ENCODE assay signal across 28 cellular contexts in genomic region chr12:14941369-14941768, GRCh38. TPM values are rescaled to one million over a fixed set of nuclear protein-coding genes. Genes with fewer than 3 reads are reported as not detected.
DNase-seq lines count a peak whose midpoint lies in the region; ATAC-seq and TF ChIP-seq lines count a peak whose summit lies in the region.
"Had no signal": no experiment of that assay in that cellular context is flagged by ENCODE, and none has a peak within 500 bp of the region (broad histone marks: within the 10 kb centered on the region; RNA-seq: fewer than 3 reads in every experiment).

No MANE protein-coding gene starts in this region.

- intact Hi-C loops in activated CD8-positive, alpha-beta T cell treated with anti-CD3 and anti-CD28 coated beads for 36 hours (cut with micrococcal nuclease) = no loop called here
- intact Hi-C loops in CD4-positive, alpha-beta T cell (cut with DNase I, micrococcal nuclease) = no loop called here

- no peak for ATAC-seq in activated CD8-positive, alpha-beta T cell treated with anti-CD3 and anti-CD28 coated beads for 36 hours
- no peak for ATAC-seq in activated CD8-positive, alpha-beta T cell treated with anti-CD3 and anti-CD28 coated beads, Interleukin-2, amount 10 ng/mL, durations not matched to agents 7 days and 5 days
- peak; percentile 4 for ATAC-seq in CD4-positive, alpha-beta T cell (ENCODE audit: poor library complexity)
- ATAC-seq in T-helper 17 cell (peak; percentile 16), GM21423 (IDR thresholded peaks at IDR 0.05; ENCODE audit: unreplicated experiment) (no peak), HG03095 (IDR thresholded peaks at IDR 0.05; ENCODE audit: unreplicated experiment) (no peak)
- no peak for ATAC-seq in stimulated activated memory B cell treated with anti-CD40 and anti-IgM and Interleukin-4, amounts not matched to agents 10 μg/mL and 1 μg/mL and 100 μg/mL, for 72 hours

- H3K4me1 Mint-ChIP-seq in activated CD8-positive, alpha-beta T cell treated with anti-CD3 and anti-CD28 coated beads for 36 hours (ENCODE audit: low read depth) = peaks cover 65% of the 10 kb centered on the region
- peaks cover 36% of the 10 kb centered on the region for H3K4me1 Mint-ChIP-seq in activated CD8-positive, alpha-beta T cell treated with anti-CD3 and anti-CD28 coated beads, Interleukin-2, amount 10 ng/mL, durations not matched to agents 7 days and 5 days (ENCODE audit: low read depth)
- H3K4me1 Mint-ChIP-seq in CD4-positive, alpha-beta T cell (ENCODE audit: low read depth) = peaks cover 86% of the 10 kb centered on the region
- peaks cover 49% of the 10 kb centered on the region for H3K4me1 Mint-ChIP-seq in T-helper 17 cell
- H3K4me1 Mint-ChIP-seq in stimulated activated memory B cell treated with anti-CD40 and anti-IgM and Interleukin-4, amounts not matched to agents 10 μg/mL and 1 μg/mL and 100 μg/mL, for 72 hours = peaks cover 39% of the 10 kb centered on the region

- peaks cover 84% of the 10 kb centered on the region for H3K36me3 Mint-ChIP-seq in activated CD8-positive, alpha-beta T cell treated with anti-CD3 and anti-CD28 coated beads for 36 hours (ENCODE audit: low read depth)
- peaks cover 81% of the 10 kb centered on the region for H3K36me3 Mint-ChIP-seq in activated CD8-positive, alpha-beta T cell treated with anti-CD3 and anti-CD28 coated beads, Interleukin-2, amount 10 ng/mL, durations not matched to agents 7 days and 5 days (ENCODE audit: low read depth)
- H3K36me3 Mint-ChIP-seq in CD4-positive, alpha-beta T cell (ENCODE audit: low read depth) = peaks cover 94% of the 10 kb centered on the region
- H3K36me3 Mint-ChIP-seq in T-helper 17 cell (ENCODE audit: low read depth) = peaks cover 17% of the 10 kb centered on the region
- peaks cover 83% of the 10 kb centered on the region for H3K36me3 Mint-ChIP-seq in stimulated activated memory B cell treated with anti-CD40 and anti-IgM and Interleukin-4, amounts not matched to agents 10 μg/mL and 1 μg/mL and 100 μg/mL, for 72 hours

- no peak overlapping the region for H3K4me3 Mint-ChIP-seq in activated CD8-positive, alpha-beta T cell treated with anti-CD3 and anti-CD28 coated beads for 36 hours
- no peak overlapping the region for H3K4me3 Mint-ChIP-seq in activated CD8-positive, alpha-beta T cell treated with anti-CD3 and anti-CD28 coated beads, Interleukin-2, amount 10 ng/mL, durations not matched to agents 7 days and 5 days
- H3K4me3 Mint-ChIP-seq in CD4-positive, alpha-beta T cell = no peak overlapping the region
- peak overlapping the region; percentile 62 for H3K4me3 Mint-ChIP-seq in T-helper 17 cell
- no peak overlapping the region for H3K4me3 Mint-ChIP-seq in stimulated activated memory B cell treated with anti-CD40 and anti-IgM and Interleukin-4, amounts not matched to agents 10 μg/mL and 1 μg/mL and 100 μg/mL, for 72 hours
- H3K4me3 Mint-ChIP-seq: CD14-positive monocyte had no signal

- POLR2A ChIA-PET in activated CD8-positive, alpha-beta T cell treated with anti-CD3 and anti-CD28 coated beads for 36 hours (lab: Charles Lee) = interaction anchor here (1.0 to 1.1 kb wide), 2 partner anchors 20 to 40 kb away, joined by 3 to 4 read pairs; no protein-coding TSS in a partner anchor
- POLR2A ChIA-PET in activated CD8-positive, alpha-beta T cell treated with anti-CD3 and anti-CD28 coated beads, Interleukin-2, amount 10 ng/mL, durations not matched to agents 7 days and 5 days (lab: Charles Lee) = interaction anchor here (1.0 kb wide), 2 partner anchors 10 to 18 kb away, joined by 3 to 5 read pairs; no protein-coding TSS in a partner anchor
- POLR2A ChIA-PET in CD4-positive, alpha-beta T cell (lab: Charles Lee) = interaction anchor here (0.7 to 7.7 kb wide), 5 partner anchors 9 to 172 kb away, joined by 3 to 71 read pairs (median 5); partner anchors contain the start of gene ARHGDIB

- CTCF ChIA-PET in activated CD8-positive, alpha-beta T cell treated with anti-CD3 and anti-CD28 coated beads for 36 hours (lab: Charles Lee) = no interaction called here
- CTCF ChIA-PET in activated CD8-positive, alpha-beta T cell treated with anti-CD3 and anti-CD28 coated beads, Interleukin-2, amount 10 ng/mL, durations not matched to agents 7 days and 5 days (lab: Charles Lee) = interaction anchor here (1.0 to 2.1 kb wide), 3 partner anchors 9 to 54 kb away, joined by 3 to 6 read pairs (median 4); no protein-coding TSS in a partner anchor
- CTCF ChIA-PET in CD4-positive, alpha-beta T cell (lab: Charles Lee) = interaction anchor here (0.7 to 2.2 kb wide), 2 partner anchors 18 to 54 kb away, joined by 3 to 11 read pairs; no protein-coding TSS in a partner anchor

- no peak for TF ChIP-seq CTCF in activated CD8-positive, alpha-beta T cell treated with anti-CD3 and anti-CD28 coated beads for 36 hours (IDR thresholded peaks at IDR 0.05)
- no peak for TF ChIP-seq CTCF in CD4-positive, alpha-beta T cell (IDR thresholded peaks at IDR 0.05)

- H3K27ac Mint-ChIP-seq in activated CD8-positive, alpha-beta T cell treated with anti-CD3 and anti-CD28 coated beads for 36 hours = peak overlapping the region; percentile 9
- no peak overlapping the region for H3K27ac Mint-ChIP-seq in activated CD8-positive, alpha-beta T cell treated with anti-CD3 and anti-CD28 coated beads, Interleukin-2, amount 10 ng/mL, durations not matched to agents 7 days and 5 days
- peak overlapping the region; percentile 72 for H3K27ac Mint-ChIP-seq in CD4-positive, alpha-beta T cell
- peak overlapping the region; percentile 100 for H3K27ac Mint-ChIP-seq in T-helper 17 cell
- H3K27ac Mint-ChIP-seq in stimulated activated memory B cell treated with anti-CD40 and anti-IgM and Interleukin-4, amounts not matched to agents 10 μg/mL and 1 μg/mL and 100 μg/mL, for 72 hours = peak overlapping the region; percentile 48

- no peaks in the 10 kb centered on the region for H3K27me3 Mint-ChIP-seq in activated CD8-positive, alpha-beta T cell treated with anti-CD3 and anti-CD28 coated beads for 36 hours
- no peaks in the 10 kb centered on the region for H3K27me3 Mint-ChIP-seq in activated CD8-positive, alpha-beta T cell treated with anti-CD3 and anti-CD28 coated beads, Interleukin-2, amount 10 ng/mL, durations not matched to agents 7 days and 5 days (ENCODE audit: low read depth)
- no peaks in the 10 kb centered on the region for H3K27me3 Mint-ChIP-seq in CD4-positive, alpha-beta T cell
- no peaks in the 10 kb centered on the region for H3K27me3 Mint-ChIP-seq in T-helper 17 cell
- H3K27me3 Mint-ChIP-seq in stimulated activated memory B cell treated with anti-CD40 and anti-IgM and Interleukin-4, amounts not matched to agents 10 μg/mL and 1 μg/mL and 100 μg/mL, for 72 hours = no peaks in the 10 kb centered on the region
- H3K27me3 Mint-ChIP-seq: IgD-negative memory B cell had no signal

- H3K27me3 ChIP-seq in CD4-positive, alpha-beta T cell (ENCODE audit: control insufficient read depth, insufficient read depth, low read length) = no peaks in the 10 kb centered on the region
- H3K27me3 ChIP-seq: BE2C, Peyer's patch had no signal

- H3K9me3 ChIP-seq in CD4-positive, alpha-beta T cell (ENCODE audit: control insufficient read depth, low read length) = no peaks in the 10 kb centered on the region
- no peaks in the 10 kb centered on the region for H3K9me3 ChIP-seq in T-helper 17 cell (ENCODE audit: control insufficient read depth, low read length, poor library complexity, severe bottlenecking)
- H3K9me3 ChIP-seq: BE2C, Peyer's patch had no signal

- H3K9me3 Mint-ChIP-seq in activated CD8-positive, alpha-beta T cell treated with anti-CD3 and anti-CD28 coated beads for 36 hours = peaks cover 5% of the 10 kb centered on the region
- H3K9me3 Mint-ChIP-seq in activated CD8-positive, alpha-beta T cell treated with anti-CD3 and anti-CD28 coated beads, Interleukin-2, amount 10 ng/mL, durations not matched to agents 7 days and 5 days (ENCODE audit: insufficient read depth) = no peaks in the 10 kb centered on the region
- peaks cover 3% of the 10 kb centered on the region for H3K9me3 Mint-ChIP-seq in CD4-positive, alpha-beta T cell
- H3K9me3 Mint-ChIP-seq in stimulated activated memory B cell treated with anti-CD40 and anti-IgM and Interleukin-4, amounts not matched to agents 10 μg/mL and 1 μg/mL and 100 μg/mL, for 72 hours = peaks cover 3% of the 10 kb centered on the region
- H3K9me3 Mint-ChIP-seq: CD14-positive monocyte had no signal

- DNase-seq in activated CD8-positive, alpha-beta T cell treated with anti-CD3 and anti-CD28 coated beads for 36 hours = no peak
- DNase-seq in activated CD8-positive, alpha-beta T cell treated with anti-CD3 and anti-CD28 coated beads, Interleukin-2, amount 10 ng/mL, durations not matched to agents 7 days and 5 days = no peak
- DNase-seq in CD4-positive, alpha-beta T cell = no peak
- DNase-seq in T-helper 17 cell = no peak
- DNase-seq: 8988T, ACHN, BE2C, DMS53, GDM1, MM.1S, NCI-H1048, NCI-H1417 treated with DMSO at 0.1 percent for 48 hours, NCI-H1694 treated with DMSO at 0.1 percent for 48 hours, NCI-H2081, NCI-H2227 treated with DMSO at 0.1 percent for 48 hours, NCI-H69, OCI-M1, Peyer's patch, SIG-M5 had no signal

- no peak overlapping the region for H3K27ac ChIP-seq in CD4-positive, alpha-beta T cell (ENCODE audit: low read depth, low read length)
- H3K27ac ChIP-seq: HL-60, KMS-11, Peyer's patch, SK-N-MC had no signal

RNA-seq across cellular contexts. Expression of gene ERP27, which starts 3.0 kb away (rescaled TPM):
- 1 to 10 TPM; 2.3 to 3.4 TPM for total RNA-seq in activated CD8-positive, alpha-beta T cell treated with anti-CD3 and anti-CD28 coated beads for 36 hours
- 1 to 10 TPM; 7.9 to 8.7 TPM for total RNA-seq in activated CD8-positive, alpha-beta T cell treated with anti-CD3 and anti-CD28 coated beads, Interleukin-2, amount 10 ng/mL, durations not matched to agents 7 days and 5 days
- total RNA-seq in CD4-positive, alpha-beta T cell = 10 to 100 TPM; 16.2 to 17.1 TPM
- total RNA-seq in T-helper 17 cell = 10 to 100 TPM in 1 of 2 donors, 1 to 10 TPM in 1; 9.9 to 14.9 TPM
- total RNA-seq: NCI-H460 had no signal

RNA-seq across cellular contexts. Expression of gene ARHGDIB, which starts 20.0 kb away (rescaled TPM):
- total RNA-seq in activated CD8-positive, alpha-beta T cell treated with anti-CD3 and anti-CD28 coated beads for 36 hours = 100 to 1,000 TPM; 765 to 771 TPM
- total RNA-seq in activated CD8-positive, alpha-beta T cell treated with anti-CD3 and anti-CD28 coated beads, Interleukin-2, amount 10 ng/mL, durations not matched to agents 7 days and 5 days = 1,000 to 10,000 TPM; 1,528 to 1,576 TPM
- 100 to 1,000 TPM; 872 to 942 TPM for total RNA-seq in CD4-positive, alpha-beta T cell
- 100 to 1,000 TPM; 895 to 936 TPM for total RNA-seq in T-helper 17 cell
- total RNA-seq: NCI-H460 had no signal

RNA-seq across cellular contexts. Expression of gene PDE6H, which starts 31.5 kb away (rescaled TPM):
- not detected for total RNA-seq in activated CD8-positive, alpha-beta T cell treated with anti-CD3 and anti-CD28 coated beads for 36 hours
- under 1 TPM in 1 of 2 experiments, not detected in 1; 0.40 TPM for total RNA-seq in activated CD8-positive, alpha-beta T cell treated with anti-CD3 and anti-CD28 coated beads, Interleukin-2, amount 10 ng/mL, durations not matched to agents 7 days and 5 days
- total RNA-seq in CD4-positive, alpha-beta T cell = not detected
- not detected for total RNA-seq in T-helper 17 cell
- total RNA-seq: NCI-H460, Peyer's patch had no signal

RNA-seq across cellular contexts. Expression of gene MGP, which starts 55.7 kb away (rescaled TPM):
- total RNA-seq in activated CD8-positive, alpha-beta T cell treated with anti-CD3 and anti-CD28 coated beads for 36 hours = not detected
- under 1 TPM; 0.21 to 0.34 TPM for total RNA-seq in activated CD8-positive, alpha-beta T cell treated with anti-CD3 and anti-CD28 coated beads, Interleukin-2, amount 10 ng/mL, durations not matched to agents 7 days and 5 days
- 1 to 10 TPM; 1.3 to 1.8 TPM for total RNA-seq in CD4-positive, alpha-beta T cell
- total RNA-seq in T-helper 17 cell = 1 to 10 TPM in 1 of 2 donors, not detected in 1; 1.7 TPM
- total RNA-seq: NCI-H460 had no signal

Comparison
In these comparisons a context has a peak if more than half of its experiments do, and no peak if none do; other contexts are left out.
1. ATAC-seq: peak in CD4-positive, alpha-beta T cell (single experiment) and T-helper 17 cell (single experiment); none in activated CD8-positive, alpha-beta T cell treated with anti-CD3 and anti-CD28 coated beads for 36 hours (single experiment), activated CD8-positive, alpha-beta T cell treated with anti-CD3 and anti-CD28 coated beads, Interleukin-2, amount 10 ng/mL, durations not matched to agents 7 days and 5 days (single experiment), stimulated activated memory B cell treated with anti-CD40 and anti-IgM and Interleukin-4, amounts not matched to agents 10 μg/mL and 1 μg/mL and 100 μg/mL, for 72 hours (single experiment), GM21423 (single experiment) and HG03095 (single experiment).